11 cellular contexts compared by ENCODE assay signal in genomic region chr7:150481207-150481920, GRCh38. TPM values are rescaled to one million over a fixed set of nuclear protein-coding genes. Genes with fewer than 3 reads are reported as not detected.
DNase-seq lines count a peak whose midpoint lies in the region; ATAC-seq and TF ChIP-seq lines count a peak whose summit lies in the region.
"Had no signal": no experiment of that assay in that cellular context is flagged by ENCODE, and none has a peak within 500 bp of the region (broad histone marks: within the 10 kb centered on the region; RNA-seq: fewer than 3 reads in every experiment).

No MANE protein-coding gene starts in this region.

- H3K4me1 Mint-ChIP-seq in CD4-positive, CD25-positive, alpha-beta regulatory T cell = peaks cover 44 to 96% (median 69%) of the 10 kb centered on the region in 4 donors
- H3K4me1 Mint-ChIP-seq in activated CD4-positive, alpha-beta memory T cell treated with anti-CD3 and anti-CD28 coated beads for 36 hours (ENCODE audit: low read depth) = peaks cover 94% of the 10 kb centered on the region
- H3K4me1 Mint-ChIP-seq in Caco-2 (ENCODE audit: low read depth, unreplicated experiment) = no peaks in the 10 kb centered on the region

- H3K27ac Mint-ChIP-seq in CD4-positive, CD25-positive, alpha-beta regulatory T cell = peak overlapping the region; percentile 96 to 100 (median 99)
- H3K27ac Mint-ChIP-seq in activated CD4-positive, alpha-beta memory T cell treated with anti-CD3 and anti-CD28 coated beads for 36 hours = peak overlapping the region; percentile 99
- no peak overlapping the region for H3K27ac Mint-ChIP-seq in Caco-2 (ENCODE audit: unreplicated experiment)

- intact Hi-C loops in activated CD4-positive, alpha-beta memory T cell treated with anti-CD3 and anti-CD28 coated beads for 36 hours (cut with micrococcal nuclease) = loop anchor here (1.0 to 5.0 kb wide), 3 partner anchors 22 to 36 kb away; no protein-coding TSS in a partner anchor
- intact Hi-C loops in sciatic nerve (cut with DNase I) (no loop called here), Caco-2 (cut with micrococcal nuclease; ENCODE audit: unreplicated experiment) (no loop called here)

- H3K4me2 ChIP-seq in Karpas-422 (ENCODE audit: low read depth, low read length, poor library complexity, severe bottlenecking) = no peak overlapping the region

- peak; percentile 72 to 75 for ATAC-seq in CD4-positive, CD25-positive, alpha-beta regulatory T cell (ENCODE audit: low read depth in 2 of 2)
- ATAC-seq in sciatic nerve = peak; percentile 53
- ATAC-seq in HG03342 (IDR thresholded peaks at IDR 0.05; ENCODE audit: unreplicated experiment) = no peak

- no peak overlapping the region for H3K9ac ChIP-seq in Karpas-422 (ENCODE audit: low read length)

- TF ChIP-seq CTCF in Caco-2 (IDR thresholded peaks at IDR 0.05; ENCODE audit: insufficient read depth in 1 of 2, low read depth in 1 of 2, low read length in 1 of 2, severe bottlenecking in 1 of 2, unreplicated experiment in 1 of 2) = no peak

- no peaks in the 10 kb centered on the region for H3K9me3 ChIP-seq in CD4-positive, CD25-positive, alpha-beta regulatory T cell (ENCODE audit: control insufficient read depth in 2 of 2, low read length in 2 of 2)
- no peaks in the 10 kb centered on the region for H3K9me3 ChIP-seq in Karpas-422 (ENCODE audit: low read length)
- H3K9me3 ChIP-seq in Caco-2 = no peaks in the 10 kb centered on the region; the same call in 1 of the 2 replicates

- no peaks in the 10 kb centered on the region for H4K20me1 ChIP-seq in Karpas-422 (ENCODE audit: insufficient read depth, low read depth, low read length)

- no peaks in the 10 kb centered on the region for H3K27me3 Mint-ChIP-seq in CD4-positive, CD25-positive, alpha-beta regulatory T cell
- no peaks in the 10 kb centered on the region for H3K27me3 Mint-ChIP-seq in activated CD4-positive, alpha-beta memory T cell treated with anti-CD3 and anti-CD28 coated beads for 36 hours
- peaks cover 26% of the 10 kb centered on the region for H3K27me3 Mint-ChIP-seq in Caco-2 (ENCODE audit: insufficient read depth, unreplicated experiment)

- no peaks in the 10 kb centered on the region for H3K9me2 ChIP-seq in Karpas-422 (replicated peaks; ENCODE audit: insufficient read depth, low read length)

- POLR2A ChIA-PET in activated CD4-positive, alpha-beta memory T cell treated with anti-CD3 and anti-CD28 coated beads for 36 hours (lab: Charles Lee) = interaction anchor here (0.6 to 4.6 kb wide), 13 partner anchors 15 to 274 kb away, joined by 3 to 32 read pairs (median 3); partner anchors contain the start of genes GIMAP1, GIMAP7 and GIMAP8
- POLR2A ChIA-PET in Caco-2 (lab: Charles Lee) = no interaction called here

- H3K36me3 ChIP-seq in CD4-positive, CD25-positive, alpha-beta regulatory T cell (ENCODE audit: control insufficient read depth, insufficient read depth, low read length) = peaks cover 11% of the 10 kb centered on the region
- H3K36me3 ChIP-seq in Karpas-422 (ENCODE audit: insufficient read depth, low read length) (no peaks in the 10 kb centered on the region), Caco-2 (ENCODE audit: control insufficient read depth, insufficient read depth, low read length) (no peaks in the 10 kb centered on the region)

- peak overlapping the region; percentile 78 for H3K27ac ChIP-seq in CD4-positive, CD25-positive, alpha-beta regulatory T cell (ENCODE audit: insufficient read depth, low read length, poor library complexity, severe bottlenecking)
- no peak overlapping the region for H3K27ac ChIP-seq in Karpas-422 (ENCODE audit: low read length)

- H3K4me3 Mint-ChIP-seq in CD4-positive, CD25-positive, alpha-beta regulatory T cell = peak overlapping the region; percentile 55 to 89 (median 87)
- H3K4me3 Mint-ChIP-seq in activated CD4-positive, alpha-beta memory T cell treated with anti-CD3 and anti-CD28 coated beads for 36 hours = peak overlapping the region; percentile 83
- no peak overlapping the region for H3K4me3 Mint-ChIP-seq in Caco-2 (ENCODE audit: unreplicated experiment)

- peak overlapping the region; percentile 62 for H3K4me3 ChIP-seq in CD4-positive, CD25-positive, alpha-beta regulatory T cell (ENCODE audit: low read depth, low read length)
- H3K4me3 ChIP-seq in Karpas-422 (ENCODE audit: low read length) (no peak overlapping the region), Caco-2 (ENCODE audit: low read depth, low read length) (no peak overlapping the region)

- BruUV-seq in Caco-2 (replicated peaks; lab: Mats Ljungman, UMichigan) = no TSS peak

- no peak overlapping the region for H2AFZ ChIP-seq in Karpas-422 (ENCODE audit: low read length)

- DNase-seq in CD4-positive, CD25-positive, alpha-beta regulatory T cell = peak in 2 of 3 donors; percentile 66 to 87
- DNase-seq in activated CD4-positive, alpha-beta memory T cell treated with anti-CD3 and anti-CD28 coated beads for 36 hours = peak; percentile 63
- DNase-seq in effector CD4-positive, alpha-beta T cell = peak; percentile 39
- DNase-seq in sciatic nerve (ENCODE audit: low spot score) (no peak), Karpas-422 (no peak), NCI-H345 treated with DMSO at 0.1 percent for 48 hours (lab: John Stamatoyannopoulos, UW; ENCODE audit: unreplicated experiment) (no peak), Caco-2 (no peak)
- DNase-seq: AML-193, IMR-90, NCI-H2107 had no signal

- H3K9me3 Mint-ChIP-seq in CD4-positive, CD25-positive, alpha-beta regulatory T cell = peaks cover 0 to 4% (median 0%) of the 10 kb centered on the region in 7 donors
- no peaks in the 10 kb centered on the region for H3K9me3 Mint-ChIP-seq in activated CD4-positive, alpha-beta memory T cell treated with anti-CD3 and anti-CD28 coated beads for 36 hours
- H3K9me3 Mint-ChIP-seq in Caco-2 (ENCODE audit: unreplicated experiment) = peaks cover 2% of the 10 kb centered on the region

- H3K79me2 ChIP-seq in Karpas-422 (ENCODE audit: low read length) = no peaks in the 10 kb centered on the region

- H3K36me3 Mint-ChIP-seq in CD4-positive, CD25-positive, alpha-beta regulatory T cell = peaks cover 30% of the 10 kb centered on the region
- peaks cover 11% of the 10 kb centered on the region for H3K36me3 Mint-ChIP-seq in activated CD4-positive, alpha-beta memory T cell treated with anti-CD3 and anti-CD28 coated beads for 36 hours
- no peaks in the 10 kb centered on the region for H3K36me3 Mint-ChIP-seq in Caco-2 (ENCODE audit: insufficient read depth, unreplicated experiment)

- H3K4me1 ChIP-seq in CD4-positive, CD25-positive, alpha-beta regulatory T cell (ENCODE audit: control insufficient read depth, insufficient read depth, low read length, poor library complexity, severe bottlenecking) = peaks cover 86% of the 10 kb centered on the region
- H3K4me1 ChIP-seq in Karpas-422 (ENCODE audit: low read length) = no peaks in the 10 kb centered on the region
- H3K4me1 ChIP-seq in Caco-2 = no peaks in the 10 kb centered on the region

- H3K27me3 ChIP-seq in CD4-positive, CD25-positive, alpha-beta regulatory T cell (ENCODE audit: control insufficient read depth, insufficient read depth, low read length) = no peaks in the 10 kb centered on the region
- H3K27me3 ChIP-seq in Karpas-422 (ENCODE audit: low read length) (no peaks in the 10 kb centered on the region), Caco-2 (replicated peaks; ENCODE audit: control insufficient read depth, insufficient read depth, low read length) (peaks cover 2% of the 10 kb centered on the region; the same call in 1 of the 2 replicates)

- CTCF ChIA-PET in activated CD4-positive, alpha-beta memory T cell treated with anti-CD3 and anti-CD28 coated beads for 36 hours (lab: Charles Lee) = interaction anchor here (1.0 to 1.9 kb wide), 9 partner anchors 21 to 275 kb away, joined by 3 to 5 read pairs (median 4); partner anchors contain the start of genes GIMAP2, GIMAP4, GIMAP6 and GIMAP8
- CTCF ChIA-PET in Caco-2 (lab: Charles Lee) = no interaction called here

RNA-seq across cellular contexts. Expression of gene GIMAP8, which starts 30.9 kb away (rescaled TPM):
- 8.0 TPM for total RNA-seq in CD4-positive, CD25-positive, alpha-beta regulatory T cell
- 10 to 100 TPM; 11.3 to 30.8 (median 18.4) TPM for polyA plus RNA-seq in CD4-positive, CD25-positive, alpha-beta regulatory T cell
- 10 to 100 TPM; 11.8 TPM for total RNA-seq in activated CD4-positive, alpha-beta memory T cell treated with anti-CD3 and anti-CD28 coated beads for 36 hours
- total RNA-seq in sciatic nerve = 22.4 TPM
- not detected in 2 replicates for total RNA-seq in Karpas-422 (2014; rRNA removed; shearing (Covaris generic); ENCODE audit: low replicate concordance)
- total RNA-seq in Caco-2 (2022) = 0.07 TPM in 1 of 2 replicates, not detected in the other
- total RNA-seq: IMR-90 had no signal
- polyA plus RNA-seq: IMR-90 had no signal

RNA-seq across cellular contexts. Expression of gene GIMAP7, which starts 33.3 kb away (rescaled TPM):
- total RNA-seq in CD4-positive, CD25-positive, alpha-beta regulatory T cell = 64.2 TPM
- 1,000 to 10,000 TPM in 1 of 4 donors, 100 to 1,000 TPM in 3; 519 to 1,084 (median 836) TPM for polyA plus RNA-seq in CD4-positive, CD25-positive, alpha-beta regulatory T cell
- 10 to 100 TPM; 42.5 to 44.1 TPM for total RNA-seq in activated CD4-positive, alpha-beta memory T cell treated with anti-CD3 and anti-CD28 coated beads for 36 hours
- total RNA-seq in sciatic nerve (31.6 TPM), Caco-2 (2022) (not detected in 2 replicates)
- total RNA-seq in Karpas-422 (2014; rRNA removed; shearing (Covaris generic); ENCODE audit: low replicate concordance) = not detected in 2 replicates
- total RNA-seq: IMR-90 had no signal
- polyA plus RNA-seq: IMR-90 had no signal

Comparison
In these comparisons a context has a peak if more than half of its experiments do, and no peak if none do; other contexts are left out.
1. DNase-seq: peak in CD4-positive, CD25-positive, alpha-beta regulatory T cell (2 of 3), activated CD4-positive, alpha-beta memory T cell treated with anti-CD3 and anti-CD28 coated beads for 36 hours (single experiment) and effector CD4-positive, alpha-beta T cell (single experiment); none in sciatic nerve (single experiment), Karpas-422 (single experiment), NCI-H345 treated with DMSO at 0.1 percent for 48 hours (single experiment) and Caco-2 (0 of 2).
2. RNA of gene GIMAP7, which starts 33.3 kb away (total RNA-seq): 64.2 TPM in CD4-positive, CD25-positive, alpha-beta regulatory T cell (single experiment), 42.5 to 44.1 TPM in activated CD4-positive, alpha-beta memory T cell treated with anti-CD3 and anti-CD28 coated beads for 36 hours and 31.6 TPM in sciatic nerve (single experiment); not detected in Karpas-422 and not detected in Caco-2; every median in the first group is over 10 times any median in the second.